12 cellular contexts compared by ENCODE assay signal in the genomic region with DNA sequence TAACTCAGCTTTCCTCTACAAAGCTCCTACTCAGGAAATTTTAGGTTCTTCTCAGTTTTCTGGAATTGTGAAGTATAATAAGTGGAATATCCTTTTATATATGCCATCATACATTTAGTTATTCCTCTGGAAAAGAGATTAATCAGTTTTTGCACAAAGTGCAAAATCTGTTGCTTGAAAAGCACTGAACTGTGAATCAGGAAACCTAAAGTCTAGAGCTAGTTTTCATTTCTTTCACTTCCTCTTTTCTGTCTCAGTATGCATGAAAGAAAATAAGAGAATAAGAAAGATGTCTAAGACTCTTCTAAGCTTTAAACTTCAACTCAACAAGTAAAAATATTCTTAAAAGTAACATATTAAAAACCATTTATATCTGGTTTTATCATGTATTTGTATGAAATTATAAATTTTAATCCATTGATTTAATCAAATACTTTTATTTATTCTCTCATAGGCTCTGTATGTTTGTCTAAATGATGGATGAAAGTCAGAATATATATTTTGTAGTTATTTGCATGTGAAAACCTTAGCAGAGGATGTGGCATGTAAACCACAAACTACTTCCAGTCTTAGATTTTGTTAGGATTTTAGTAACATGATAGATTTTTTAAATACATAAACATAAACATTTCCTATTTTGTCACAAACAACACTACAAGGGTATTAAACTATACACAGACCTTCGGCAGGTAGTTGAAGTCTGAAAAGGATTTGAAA.
A peak's percentile ranks its signal among the peaks of the same experiment; 100 is the strongest.
DNase-seq lines count a peak whose midpoint lies in the region; ATAC-seq, FAIRE-seq and TF ChIP-seq lines count a peak whose summit lies in the region.
"Had no signal": no experiment of that assay in that cellular context is flagged by ENCODE, and none has a peak within 500 bp of the region (broad histone marks: within the 10 kb centered on the region; RNA-seq: fewer than 3 reads in every experiment).

No MANE protein-coding gene starts in this region.

- ATAC-seq in HG02763 (IDR thresholded peaks at IDR 0.05; ENCODE audit: unreplicated experiment) (peak; percentile 93), HG03565 (IDR thresholded peaks at IDR 0.05; ENCODE audit: unreplicated experiment) (peak; percentile 91)
- ATAC-seq in stimulated activated memory B cell treated with anti-CD40 and anti-IgM and Interleukin-4, amounts not matched to agents 10 μg/mL and 1 μg/mL and 100 μg/mL, for 72 hours, result peak; percentile 88
- ATAC-seq in CD8-positive, alpha-beta T cell, result no peak
- ATAC-seq: PC-3, psoas muscle had no signal

- H3K4me3 ChIP-seq in CD8-positive, alpha-beta T cell (ENCODE audit: low read depth, low read length), result no peak overlapping the region
- H3K4me3 ChIP-seq: left ventricle myocardium inferior, psoas muscle had no signal

- H3K9me3 Mint-ChIP-seq in stimulated activated memory B cell treated with anti-CD40 and anti-IgM and Interleukin-4, amounts not matched to agents 10 μg/mL and 1 μg/mL and 100 μg/mL, for 72 hours, result no peaks in the 10 kb centered on the region
- H3K9me3 Mint-ChIP-seq in CD8-positive, alpha-beta T cell, result peaks cover 12% of the 10 kb centered on the region

- no peaks in the 10 kb centered on the region for H3K27me3 Mint-ChIP-seq in stimulated activated memory B cell treated with anti-CD40 and anti-IgM and Interleukin-4, amounts not matched to agents 10 μg/mL and 1 μg/mL and 100 μg/mL, for 72 hours
- H3K27me3 Mint-ChIP-seq in CD8-positive, alpha-beta T cell (ENCODE audit: low read depth), result no peaks in the 10 kb centered on the region

- peak; percentile 96 for FAIRE-seq in GM19239 (lab: Jason Lieb, UNC)

- H3K4me3 Mint-ChIP-seq in stimulated activated memory B cell treated with anti-CD40 and anti-IgM and Interleukin-4, amounts not matched to agents 10 μg/mL and 1 μg/mL and 100 μg/mL, for 72 hours, result no peak overlapping the region
- no peak overlapping the region for H3K4me3 Mint-ChIP-seq in CD8-positive, alpha-beta T cell

- no peaks in the 10 kb centered on the region for H3K4me1 ChIP-seq in CD8-positive, alpha-beta T cell (ENCODE audit: insufficient read depth, low read length)
- H3K4me1 ChIP-seq: left ventricle myocardium inferior, psoas muscle had no signal

- POLR2A ChIA-PET in CD8-positive, alpha-beta T cell (lab: Charles Lee), result no interaction called here

- TF ChIP-seq CTCF in CD8-positive, alpha-beta T cell (IDR thresholded peaks at IDR 0.05), result no peak

- H3K36me3 ChIP-seq in CD8-positive, alpha-beta T cell (ENCODE audit: insufficient read depth, low read length), result no peaks in the 10 kb centered on the region
- H3K36me3 ChIP-seq: left ventricle myocardium inferior had no signal

- no peaks in the 10 kb centered on the region for H3K27me3 ChIP-seq in CD8-positive, alpha-beta T cell (ENCODE audit: insufficient read depth, low read length)

- peaks cover 29% of the 10 kb centered on the region for H3K4me1 Mint-ChIP-seq in stimulated activated memory B cell treated with anti-CD40 and anti-IgM and Interleukin-4, amounts not matched to agents 10 μg/mL and 1 μg/mL and 100 μg/mL, for 72 hours
- H3K4me1 Mint-ChIP-seq in CD8-positive, alpha-beta T cell (ENCODE audit: low read depth), result no peaks in the 10 kb centered on the region

- intact Hi-C loops in CD8-positive, alpha-beta T cell (cut with DNase I, micrococcal nuclease), result no loop called here

- H3K27ac ChIP-seq in CD8-positive, alpha-beta T cell (ENCODE audit: low read depth, low read length), result no peak overlapping the region
- H3K27ac ChIP-seq: left ventricle myocardium inferior, psoas muscle had no signal

- no peak overlapping the region for H3K27ac Mint-ChIP-seq in stimulated activated memory B cell treated with anti-CD40 and anti-IgM and Interleukin-4, amounts not matched to agents 10 μg/mL and 1 μg/mL and 100 μg/mL, for 72 hours
- no peak overlapping the region for H3K27ac Mint-ChIP-seq in CD8-positive, alpha-beta T cell

- no peaks in the 10 kb centered on the region for H3K36me3 Mint-ChIP-seq in stimulated activated memory B cell treated with anti-CD40 and anti-IgM and Interleukin-4, amounts not matched to agents 10 μg/mL and 1 μg/mL and 100 μg/mL, for 72 hours
- H3K36me3 Mint-ChIP-seq in CD8-positive, alpha-beta T cell, result no peaks in the 10 kb centered on the region

- no peaks in the 10 kb centered on the region for H3K9me3 ChIP-seq in CD8-positive, alpha-beta T cell (ENCODE audit: low read length)
- H3K9me3 ChIP-seq: left ventricle myocardium inferior, psoas muscle had no signal

- DNase-seq in GM19239 (ENCODE audit: insufficient read length, low spot score), result peak; percentile 2
- no peak for DNase-seq in CD8-positive, alpha-beta T cell
- no peak for DNase-seq in activated naive CD4-positive, alpha-beta T cell treated with anti-CD3 and anti-CD28 coated beads, Interleukin-2, amount 50 U/mL, for 16 hours
- no peak for DNase-seq in epidermal melanocyte (ENCODE audit: insufficient read length, low spot score)
- DNase-seq: amygdala, IMR-90, left ventricle myocardium inferior, PC-3, psoas muscle had no signal

- CTCF ChIA-PET in CD8-positive, alpha-beta T cell (lab: Charles Lee), result no interaction called here
